23 cellular contexts compared by ENCODE assay signal in genomic region chrX:420496-421223, GRCh38. TPM values are rescaled to one million over a fixed set of nuclear protein-coding genes. Genes with fewer than 3 reads are reported as not detected.
DNase-seq lines count a peak whose midpoint lies in the region; ATAC-seq and TF ChIP-seq lines count a peak whose summit lies in the region.
"Had no signal": no experiment of that assay in that cellular context is flagged by ENCODE, and none has a peak within 500 bp of the region (broad histone marks: within the 10 kb centered on the region; RNA-seq: fewer than 3 reads in every experiment).

No MANE protein-coding gene starts in this region.

- no peak for TF ChIP-seq CTCF in RWPE2 (IDR thresholded peaks at IDR 0.05; ENCODE audit: poor library complexity, severe bottlenecking)
- no peak for TF ChIP-seq CTCF in chondrocyte (IDR thresholded peaks at IDR 0.05)
- TF ChIP-seq CTCF in lower lobe of right lung (IDR thresholded peaks at IDR 0.05): no peak

- H3K36me3 ChIP-seq in RWPE2 (ENCODE audit: low read depth) (no peaks in the 10 kb centered on the region), lower lobe of right lung (no peaks in the 10 kb centered on the region)
- H3K36me3 ChIP-seq: BE2C; BLaER1 treated with 17β-estradiol and CSF1 and Interleukin-3, amounts not matched to agents 10 nM and 100 nM had no signal

- peaks cover 4% of the 10 kb centered on the region for H3K9me3 ChIP-seq in RWPE2 (ENCODE audit: severe bottlenecking)
- no peaks in the 10 kb centered on the region for H3K9me3 ChIP-seq in lower lobe of right lung
- H3K9me3 ChIP-seq: A549, BE2C had no signal

- H3K27me3 ChIP-seq in RWPE2 (ENCODE audit: insufficient read depth, poor library complexity, severe bottlenecking) (no peaks in the 10 kb centered on the region), lower lobe of right lung (ENCODE audit: low read depth) (no peaks in the 10 kb centered on the region)
- H3K27me3 ChIP-seq: BE2C; BLaER1 treated with 17β-estradiol and CSF1 and Interleukin-3, amounts not matched to agents 10 nM and 100 nM had no signal

- H3K27ac Mint-ChIP-seq in chondrocyte (ENCODE audit: unreplicated experiment): no peak overlapping the region
- H3K27ac Mint-ChIP-seq: CD14-positive monocyte; CD4-positive, alpha-beta T cell; CD8-positive, alpha-beta memory T cell; H9 had no signal

- no peaks in the 10 kb centered on the region for H3K4me1 ChIP-seq in RWPE2 (ENCODE audit: insufficient read depth, poor library complexity, severe bottlenecking)
- no peaks in the 10 kb centered on the region for H3K4me1 ChIP-seq in lower lobe of right lung
- H3K4me1 ChIP-seq: A549, BE2C had no signal

- intact Hi-C loops in lower lobe of right lung (cut with DNase I): no loop called here

- ATAC-seq in RWPE2 (ENCODE audit: low read depth) (no peak), lower lobe of right lung (no peak)
- ATAC-seq: A549, GM12878, HCT116 had no signal

- no peaks in the 10 kb centered on the region for H3K36me3 Mint-ChIP-seq in chondrocyte (ENCODE audit: low read depth)
- H3K36me3 Mint-ChIP-seq: CD14-positive monocyte had no signal

- H3K4me3 ChIP-seq in RWPE2 (ENCODE audit: severe bottlenecking) (no peak overlapping the region), lower lobe of right lung (no peak overlapping the region)
- H3K4me3 ChIP-seq: A549; BLaER1 treated with 17β-estradiol and CSF1 and Interleukin-3, amounts not matched to agents 10 nM and 100 nM; GM12878; GM23248 had no signal

- no peaks in the 10 kb centered on the region for H3K4me1 Mint-ChIP-seq in chondrocyte (ENCODE audit: low read depth)
- H3K4me1 Mint-ChIP-seq: CD14-positive monocyte; CD8-positive, alpha-beta memory T cell had no signal

- DNase-seq in RWPE2 (ENCODE audit: low spot score) (peak; percentile 60), chondrocyte (ENCODE audit: low spot score) (peak; percentile 47), lower lobe of right lung (peak; percentile 32), NCI-H1436 (lab: John Stamatoyannopoulos, UW) (no peak), NCI-H526 (lab: John Stamatoyannopoulos, UW) (no peak), H4 (ENCODE audit: low spot score) (no peak)
- DNase-seq: 8988T; ACHN; AML-193; BE2C; CD4-positive, alpha-beta T cell; CD8-positive, alpha-beta memory T cell; DMS 273 treated with DMSO at 0.1 percent for 48 hours; DMS79; EL; GDM1; GM23248; H9 had no signal

- no peaks in the 10 kb centered on the region for H3K9me3 Mint-ChIP-seq in chondrocyte (ENCODE audit: low read depth)
- H3K9me3 Mint-ChIP-seq: CD4-positive, alpha-beta T cell had no signal

- H3K27ac ChIP-seq in RWPE2 (ENCODE audit: poor library complexity, severe bottlenecking) (no peak overlapping the region), lower lobe of right lung (no peak overlapping the region)
- H3K27ac ChIP-seq: A549; BLaER1 treated with 17β-estradiol and CSF1 and Interleukin-3, amounts not matched to agents 10 nM and 100 nM; GM23248 had no signal

- no peaks in the 10 kb centered on the region for H3K27me3 Mint-ChIP-seq in chondrocyte (ENCODE audit: low read depth)

- H3K4me3 Mint-ChIP-seq in chondrocyte (ENCODE audit: unreplicated experiment): no peak overlapping the region
- H3K4me3 Mint-ChIP-seq: CD14-positive monocyte; CD4-positive, alpha-beta T cell; CD8-positive, alpha-beta memory T cell; H9 had no signal

RNA-seq across cellular contexts. Expression of gene PPP2R3B, which starts 34.0 kb away (rescaled TPM):
- total RNA-seq in chondrocyte (27.1 to 30.5 TPM (median 30.0 TPM) in 3 replicates), lower lobe of right lung (11.2 TPM)
- total RNA-seq in H4 (2014; rRNA removed; shearing (Covaris generic)): 12.6 and 34.7 TPM in 2 replicates

Comparison
In these comparisons a context has a peak if more than half of its experiments do, and no peak if none do; other contexts are left out.
1. DNase-seq: peak in RWPE2 (single experiment), chondrocyte (single experiment) and lower lobe of right lung (single experiment); none in NCI-H1436 (single experiment), NCI-H526 (0 of 2) and H4 (single experiment).